8 cellular contexts compared by ENCODE assay signal in the genomic region with DNA sequence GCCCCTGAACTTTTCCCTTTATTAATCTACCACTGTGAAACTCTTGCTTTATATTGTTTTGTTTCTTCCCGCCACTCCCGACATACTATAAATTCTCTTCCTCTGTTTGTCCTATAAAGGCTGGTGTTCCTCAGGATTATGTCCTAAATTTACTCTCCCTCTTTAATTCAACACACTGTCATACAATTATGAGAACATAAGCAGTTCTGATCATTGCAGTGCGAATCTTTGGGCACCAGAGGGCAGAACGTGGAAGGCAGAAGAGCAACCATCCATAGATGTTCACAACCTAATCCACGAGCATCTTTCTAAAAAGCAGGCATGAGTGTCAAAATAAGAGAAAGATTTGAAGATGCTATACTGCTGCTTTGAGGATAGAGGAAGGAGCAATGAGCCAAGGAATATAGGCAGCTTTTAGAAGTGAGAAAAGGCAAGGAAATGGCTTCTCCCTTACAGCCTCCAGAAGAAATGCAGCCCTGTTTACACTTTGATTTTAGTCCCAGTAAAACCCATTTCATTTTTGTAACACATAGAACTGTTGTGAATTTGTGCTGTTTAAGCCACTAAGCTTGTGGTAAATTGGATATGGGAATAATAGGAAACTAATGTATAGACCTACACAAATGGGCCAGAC.
DNase-seq lines count a peak whose midpoint lies in the region; FAIRE-seq and TF ChIP-seq lines count a peak whose summit lies in the region.

No MANE protein-coding gene starts in this region.

- H3K27me3 ChIP-seq in HAP-1 (ENCODE audit: low read depth), result no peaks in the 10 kb centered on the region

- TF ChIP-seq CTCF in astrocyte of the spinal cord (IDR thresholded peaks at IDR 0.05; ENCODE audit: low read depth, low read length), result peak; percentile 86

- H3K9me3 ChIP-seq in HAP-1, result no peaks in the 10 kb centered on the region

- no peak overlapping the region for H3K4me3 ChIP-seq in HAP-1
- H3K4me3 ChIP-seq in astrocyte of the spinal cord (ENCODE audit: low read depth, low read length), result no peak overlapping the region

- H3K36me3 ChIP-seq in HAP-1 (replicated peaks), result no peaks in the 10 kb centered on the region

- in situ Hi-C loops in HAP-1 (cut with MboI; ENCODE audit: low sequenced_read_pairs), result no loop called here
- in situ Hi-C loops in astrocyte of the spinal cord (cut with HindIII; ENCODE audit: low sequenced_read_pairs), result no loop called here

- peak; percentile 57 to 63 for DNase-seq in AML-193 (lab: John Stamatoyannopoulos, UW)
- DNase-seq in GDM1 (lab: John Stamatoyannopoulos, UW), result peak; percentile 17
- peak; percentile 33 to 71 for DNase-seq in HAP-1 (ENCODE audit: low spot score in 2 of 2)
- peak; percentile 5 for DNase-seq in NCI-H1092 treated with DMSO at 0.1 percent for 48 hours (lab: John Stamatoyannopoulos, UW)
- peak; percentile 52 for DNase-seq in astrocyte of the spinal cord (ENCODE audit: low read depth, low spot score)
- DNase-seq in left kidney (ENCODE audit: low read depth, low spot score), result peak; percentile 50
- peak; percentile 21 for DNase-seq in urothelium cell line (ENCODE audit: low spot score)
- DNase-seq in GM19240 (ENCODE audit: insufficient read length, low spot score), result no peak

- no peak for FAIRE-seq in urothelium cell line (lab: Jason Lieb, UNC)

- H3K4me1 ChIP-seq in HAP-1, result no peaks in the 10 kb centered on the region
